In the genomic region with DNA sequence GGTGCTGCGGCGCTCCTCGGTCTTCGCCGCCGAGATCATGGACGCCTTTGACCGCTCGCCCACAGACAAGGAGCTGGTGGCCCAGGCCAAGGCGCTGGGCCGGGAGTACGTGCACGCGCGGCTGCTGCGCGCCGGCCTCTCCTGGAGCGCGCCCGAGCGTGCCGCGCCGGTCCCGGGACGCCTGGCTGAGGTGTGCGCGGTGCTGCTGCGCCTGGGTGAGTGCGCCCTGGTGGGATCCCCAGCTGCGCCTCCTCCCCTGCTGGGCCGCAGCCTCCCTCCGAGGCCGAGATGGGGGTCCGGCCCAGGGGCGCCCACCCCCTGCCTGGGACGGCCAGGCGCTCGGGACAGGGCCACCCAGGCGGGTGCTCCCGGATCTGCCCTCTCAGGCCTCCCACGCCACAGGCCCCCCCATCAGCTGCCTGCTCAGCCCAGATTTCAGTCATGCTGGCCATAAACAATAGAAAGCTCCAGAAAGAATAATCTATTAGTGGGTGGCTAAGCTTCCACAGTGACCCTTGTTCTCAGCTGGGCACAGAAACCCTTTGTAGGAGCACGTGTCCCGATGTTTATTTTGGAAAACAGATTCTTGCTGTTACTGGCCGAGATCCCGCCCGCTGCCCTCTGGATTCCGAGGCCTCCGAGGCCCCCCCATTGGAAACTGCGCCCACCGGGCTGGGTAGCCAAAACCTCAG, we compare ENCODE assay signal across 7 cellular contexts. TPM values are rescaled to one million over a fixed set of nuclear protein-coding genes. Genes with fewer than 3 reads are reported as not detected.
DNase-seq lines count a peak whose midpoint lies in the region; ATAC-seq and TF ChIP-seq lines count a peak whose summit lies in the region.

No MANE protein-coding gene starts in this region.

- H3K4me1 ChIP-seq in GM23338 (ENCODE audit: insufficient read depth) (peaks cover 10% of the 10 kb centered on the region), SJSA1 (replicated peaks) (peaks cover 53% of the 10 kb centered on the region), mesodermal cell (ENCODE audit: control insufficient read depth, insufficient read depth, low read length, poor library complexity, severe bottlenecking) (peaks cover 28% of the 10 kb centered on the region), thymus (ENCODE audit: control insufficient read depth, insufficient read depth, low read length) (peaks cover 2% of the 10 kb centered on the region)

- H3K4me1 Mint-ChIP-seq in GM23338, result peaks cover 22% of the 10 kb centered on the region

- H4K20me1 ChIP-seq in GM23338 (replicated peaks; ENCODE audit: insufficient read depth), result peaks cover 14% of the 10 kb centered on the region

- DNase-seq in GM23338 (ENCODE audit: low spot score), result peak; percentile 75
- peak; percentile 96 to 99 for DNase-seq in SJSA1 (ENCODE audit: low read depth in 1 of 2, low spot score in 2 of 2)
- DNase-seq in epithelial cell of esophagus (ENCODE audit: low read depth), result peak; percentile 76
- no peak for DNase-seq in NCI-H82 (lab: John Stamatoyannopoulos, UW)
- no peak for DNase-seq in NAMALWA (ENCODE audit: low spot score)

- H3K79me2 ChIP-seq in GM23338 (replicated peaks; ENCODE audit: insufficient read depth), result peaks cover 4% of the 10 kb centered on the region

- no peaks in the 10 kb centered on the region for H3K9me2 ChIP-seq in GM23338 (ENCODE audit: insufficient read depth)

- H3K4me3 ChIP-seq in GM23338 (peak overlapping the region; percentile 82), SJSA1 (peak overlapping the region; percentile 81), epithelial cell of esophagus (ENCODE audit: low read length) (peak overlapping the region; percentile 58), mesodermal cell (ENCODE audit: extremely low read depth, insufficient read depth, low read length, poor library complexity, severe bottlenecking) (peak overlapping the region; percentile 70), thymus (ENCODE audit: low read length) (peak overlapping the region; percentile 46)

- H3K36me3 Mint-ChIP-seq in GM23338 (ENCODE audit: low read depth), result peaks cover 8% of the 10 kb centered on the region; the same call in 2 of the 3 replicates

- peaks cover 8% of the 10 kb centered on the region; the same call in 1 of the 2 replicates for H3K27me3 ChIP-seq in GM23338 (ENCODE audit: insufficient read depth)
- H3K27me3 ChIP-seq in SJSA1 (replicated peaks), result no peaks in the 10 kb centered on the region
- H3K27me3 ChIP-seq in thymus (ENCODE audit: control insufficient read depth, insufficient read depth), result peaks cover 37% of the 10 kb centered on the region

- H3K36me3 ChIP-seq in GM23338 (ENCODE audit: insufficient read depth) (no peaks in the 10 kb centered on the region), SJSA1 (peaks cover 60% of the 10 kb centered on the region), mesodermal cell (ENCODE audit: control insufficient read depth, insufficient read depth, low read length) (peaks cover 23% of the 10 kb centered on the region), thymus (ENCODE audit: control insufficient read depth, insufficient read depth) (no peaks in the 10 kb centered on the region)

- ATAC-seq in GM23338, result peak; percentile 63

- no peak overlapping the region for H3K27ac Mint-ChIP-seq in GM23338

- no peaks in the 10 kb centered on the region for H3F3A ChIP-seq in GM23338 (replicated peaks; ENCODE audit: low read depth)

- peaks cover 27% of the 10 kb centered on the region for H3K27me3 Mint-ChIP-seq in GM23338 (ENCODE audit: insufficient read depth, low read depth, poor library complexity)

- H3K4me3 Mint-ChIP-seq in GM23338, result peak overlapping the region; percentile 75

- peak overlapping the region; percentile 87 for H3K4me2 ChIP-seq in GM23338

- WGBS in mesodermal cell (ENCODE audit: insufficient coverage in 2 of 2), 2 experiments, result 15 to 27% methylated on average over 31 to 46 of the region's 52 CpGs
- WGBS in thymus, result 20% methylated on average over 52 of the region's 52 CpGs

- TF ChIP-seq CTCF in GM23338 (conservative IDR thresholded peaks at IDR 0.05; ENCODE audit: low read depth in 2 of 2) (no peak), epithelial cell of esophagus (IDR thresholded peaks at IDR 0.05; ENCODE audit: insufficient read depth, low read depth, low read length, missing control alignments) (no peak)

- peak overlapping the region; percentile 66; the same call in 1 of the 2 replicates for H2AFZ ChIP-seq in GM23338

- H3K9me3 Mint-ChIP-seq in GM23338, result peaks cover 23% of the 10 kb centered on the region

- H3K9me3 ChIP-seq in SJSA1 (replicated peaks) (no peaks in the 10 kb centered on the region), mesodermal cell (ENCODE audit: control insufficient read depth, low read length) (no peaks in the 10 kb centered on the region), thymus (ENCODE audit: control insufficient read depth) (peaks cover 1% of the 10 kb centered on the region)

- H3K27ac ChIP-seq in GM23338 (ENCODE audit: low read depth) (no peak overlapping the region), SJSA1 (peak overlapping the region; percentile 86), mesodermal cell (ENCODE audit: low read depth, low read length, severe bottlenecking) (no peak overlapping the region), thymus (ENCODE audit: low read depth) (no peak overlapping the region)

TF ChIP-seq in GM23338, 12 proteins besides CTCF, POLR2A, EP300 and RAD21:
- TF ChIP-seq POLR2AphosphoS5 (IDR thresholded peaks at IDR 0.05; ENCODE audit: low read depth), result peak; percentile 41
- TF ChIP-seq, protein P1, sequence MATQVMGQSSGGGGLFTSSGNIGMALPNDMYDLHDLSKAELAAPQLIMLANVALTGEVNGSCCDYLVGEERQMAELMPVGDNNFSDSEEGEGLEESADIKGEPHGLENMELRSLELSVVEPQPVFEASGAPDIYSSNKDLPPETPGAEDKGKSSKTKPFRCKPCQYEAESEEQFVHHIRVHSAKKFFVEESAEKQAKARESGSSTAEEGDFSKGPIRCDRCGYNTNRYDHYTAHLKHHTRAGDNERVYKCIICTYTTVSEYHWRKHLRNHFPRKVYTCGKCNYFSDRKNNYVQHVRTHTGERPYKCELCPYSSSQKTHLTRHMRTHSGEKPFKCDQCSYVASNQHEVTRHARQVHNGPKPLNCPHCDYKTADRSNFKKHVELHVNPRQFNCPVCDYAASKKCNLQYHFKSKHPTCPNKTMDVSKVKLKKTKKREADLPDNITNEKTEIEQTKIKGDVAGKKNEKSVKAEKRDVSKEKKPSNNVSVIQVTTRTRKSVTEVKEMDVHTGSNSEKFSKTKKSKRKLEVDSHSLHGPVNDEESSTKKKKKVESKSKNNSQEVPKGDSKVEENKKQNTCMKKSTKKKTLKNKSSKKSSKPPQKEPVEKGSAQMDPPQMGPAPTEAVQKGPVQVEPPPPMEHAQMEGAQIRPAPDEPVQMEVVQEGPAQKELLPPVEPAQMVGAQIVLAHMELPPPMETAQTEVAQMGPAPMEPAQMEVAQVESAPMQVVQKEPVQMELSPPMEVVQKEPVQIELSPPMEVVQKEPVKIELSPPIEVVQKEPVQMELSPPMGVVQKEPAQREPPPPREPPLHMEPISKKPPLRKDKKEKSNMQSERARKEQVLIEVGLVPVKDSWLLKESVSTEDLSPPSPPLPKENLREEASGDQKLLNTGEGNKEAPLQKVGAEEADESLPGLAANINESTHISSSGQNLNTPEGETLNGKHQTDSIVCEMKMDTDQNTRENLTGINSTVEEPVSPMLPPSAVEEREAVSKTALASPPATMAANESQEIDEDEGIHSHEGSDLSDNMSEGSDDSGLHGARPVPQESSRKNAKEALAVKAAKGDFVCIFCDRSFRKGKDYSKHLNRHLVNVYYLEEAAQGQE (IDR thresholded peaks at IDR 0.05; ENCODE audit: unreplicated experiment), result no peak

RNA-seq across cellular contexts. Expression of a gene that starts 1.1 kb away (rescaled TPM):
- total RNA-seq in GM23338 (2014; rRNA removed; shearing (Covaris generic)), result 33.4 and 36.7 TPM in 2 replicates
- polyA plus RNA-seq in GM23338 (2016; fragmentation: Nextera tagmentation; extraction: Ambion mirVana) (13.5 and 13.6 TPM in 2 replicates), thymus (5.1 TPM)
- 337 and 338 TPM in 2 replicates for total RNA-seq in SJSA1 (2014; rRNA removed; shearing (Covaris generic))
- polyA plus RNA-seq in mesodermal cell (2013, experiment 1 of 2), result 33.0 TPM
- polyA plus RNA-seq in mesodermal cell (2013, experiment 2 of 2), result 28.9 TPM

RNA-seq across cellular contexts. Expression of a gene that starts 51.3 kb away (rescaled TPM):
- 275 and 304 TPM in 2 replicates for total RNA-seq in GM23338 (2014; rRNA removed; shearing (Covaris generic))
- polyA plus RNA-seq in GM23338 (2016; fragmentation: Nextera tagmentation; extraction: Ambion mirVana), result 125 and 142 TPM in 2 replicates
- total RNA-seq in SJSA1 (2014; rRNA removed; shearing (Covaris generic)), result 316 and 470 TPM in 2 replicates
- polyA plus RNA-seq in mesodermal cell (2013, experiment 1 of 2), result 191 TPM
- polyA plus RNA-seq in mesodermal cell (2013, experiment 2 of 2), result 176 TPM
- polyA plus RNA-seq in thymus, result 198 TPM

Comparison
In these comparisons a context has a peak if more than half of its experiments do, and no peak if none do; other contexts are left out.
1. DNase-seq: peak in GM23338 (single experiment), SJSA1 (2 of 2) and epithelial cell of esophagus (single experiment); none in NCI-H82 (single experiment) and NAMALWA (single experiment).
2. Peak in every context shown above with its lines, with median percentiles within 50 percentile points of each other: H3K4me3 ChIP-seq.